Comparison of ENCODE assay signal across 14 cellular contexts in genomic region chr9:97852001-97852398, GRCh38. TPM values are rescaled to one million over a fixed set of nuclear protein-coding genes. Genes with fewer than 3 reads are reported as not detected.
DNase-seq lines count a peak whose midpoint lies in the region; ATAC-seq and TF ChIP-seq lines count a peak whose summit lies in the region.
"Had no signal": no experiment of that assay in that cellular context is flagged by ENCODE, and none has a peak within 500 bp of the region (broad histone marks: within the 10 kb centered on the region; RNA-seq: fewer than 3 reads in every experiment).

No MANE protein-coding gene starts in this region.

- peaks cover 100% of the 10 kb centered on the region for H3K27me3 ChIP-seq in HUES64 (ENCODE audit: insufficient read depth, low read length)
- H3K27me3 ChIP-seq in esophagus squamous epithelium, result peaks cover 8 to 100% (median 19%) of the 10 kb centered on the region in 4 donors

- H3K4me3 Mint-ChIP-seq in activated CD4-positive, alpha-beta T cell treated with anti-CD3 and anti-CD28 coated beads for 36 hours, result peak overlapping the region; percentile 18
- no peak overlapping the region for H3K4me3 Mint-ChIP-seq in osteocyte (ENCODE audit: unreplicated experiment)

- H3K36me3 Mint-ChIP-seq in activated CD4-positive, alpha-beta T cell treated with anti-CD3 and anti-CD28 coated beads for 36 hours (ENCODE audit: low read depth), result no peaks in the 10 kb centered on the region
- no peaks in the 10 kb centered on the region for H3K36me3 Mint-ChIP-seq in osteocyte (ENCODE audit: unreplicated experiment)
- H3K36me3 Mint-ChIP-seq: activated naive CD8-positive, alpha-beta T cell treated with anti-CD3 and anti-CD28 coated beads for 36 hours had no signal

- no peak overlapping the region for H3K27ac ChIP-seq in HUES64 (ENCODE audit: low read depth, low read length)
- H3K27ac ChIP-seq in esophagus squamous epithelium, result peak overlapping the region; percentile 9 to 84 (median 50)
- H3K27ac ChIP-seq: pancreas, tibial nerve had no signal

- no peak for ATAC-seq in activated CD4-positive, alpha-beta T cell treated with anti-CD3 and anti-CD28 coated beads for 36 hours

- under 1% methylated on average over 23 of the region's 24 CpGs for WGBS in HUES64
- WGBS in esophagus squamous epithelium, 2 donors, result 0% methylated on average over 9 of the region's 24 CpGs; no CpG with 5 or more reads in 1 of the 2 donors

- peaks cover 20% of the 10 kb centered on the region for H3K4me1 Mint-ChIP-seq in activated CD4-positive, alpha-beta T cell treated with anti-CD3 and anti-CD28 coated beads for 36 hours
- peaks cover 13% of the 10 kb centered on the region for H3K4me1 Mint-ChIP-seq in osteocyte (ENCODE audit: unreplicated experiment)

- H3K4me1 ChIP-seq in HUES64 (ENCODE audit: insufficient read depth, low read length), result peaks cover 5% of the 10 kb centered on the region
- H3K4me1 ChIP-seq in esophagus squamous epithelium, result peaks cover 30 to 76% (median 31%) of the 10 kb centered on the region in 3 donors

- POLR2A ChIA-PET in activated CD4-positive, alpha-beta T cell treated with anti-CD3 and anti-CD28 coated beads for 36 hours (lab: Charles Lee), result no interaction called here

- no peak for TF ChIP-seq CTCF in esophagus squamous epithelium (IDR thresholded peaks at IDR 0.05)
- TF ChIP-seq CTCF in osteocyte (IDR thresholded peaks at IDR 0.05), result no peak

- no peaks in the 10 kb centered on the region for H3K9me3 Mint-ChIP-seq in activated CD4-positive, alpha-beta T cell treated with anti-CD3 and anti-CD28 coated beads for 36 hours (ENCODE audit: low read depth)
- no peaks in the 10 kb centered on the region for H3K9me3 Mint-ChIP-seq in osteocyte (ENCODE audit: unreplicated experiment)
- H3K9me3 Mint-ChIP-seq: activated naive CD8-positive, alpha-beta T cell treated with anti-CD3 and anti-CD28 coated beads for 36 hours had no signal

- no peak overlapping the region for H3K9ac ChIP-seq in HUES64 (ENCODE audit: low read depth, low read length)

- no peaks in the 10 kb centered on the region for H3K9me3 ChIP-seq in HUES64 (ENCODE audit: insufficient read depth, low read depth, low read length)
- no peaks in the 10 kb centered on the region for H3K9me3 ChIP-seq in esophagus squamous epithelium
- H3K9me3 ChIP-seq: pancreas, tibial nerve had no signal

- CTCF ChIA-PET in activated CD4-positive, alpha-beta T cell treated with anti-CD3 and anti-CD28 coated beads for 36 hours (lab: Charles Lee), result no interaction called here

- DNase-seq in activated CD4-positive, alpha-beta T cell treated with anti-CD3 and anti-CD28 coated beads for 36 hours, result no peak
- no peak for DNase-seq in activated CD4-positive, alpha-beta T cell treated with anti-CD3 and anti-CD28 coated beads, Interleukin-2, amount 50 U/mL, for 4 hours
- no peak for DNase-seq in esophagus squamous epithelium (lab: John Stamatoyannopoulos, UW)
- peak; percentile 80 for DNase-seq in osteocyte (ENCODE audit: extremely low spot score, unreplicated experiment)
- no peak for DNase-seq in RKO (ENCODE audit: low spot score)
- no peak for DNase-seq in NCI-H2107 (lab: John Stamatoyannopoulos, UW)
- DNase-seq in T1000 (lab: John Stamatoyannopoulos, UW), result no peak
- DNase-seq: activated naive CD8-positive, alpha-beta T cell treated with anti-CD3 and anti-CD28 coated beads for 36 hours; erythroblast; pancreas had no signal

- peaks cover 75% of the 10 kb centered on the region for H3K27me3 Mint-ChIP-seq in activated CD4-positive, alpha-beta T cell treated with anti-CD3 and anti-CD28 coated beads for 36 hours
- H3K27me3 Mint-ChIP-seq in osteocyte (ENCODE audit: unreplicated experiment), result peaks cover 79% of the 10 kb centered on the region

- H3K27ac Mint-ChIP-seq in activated CD4-positive, alpha-beta T cell treated with anti-CD3 and anti-CD28 coated beads for 36 hours, result no peak overlapping the region
- H3K27ac Mint-ChIP-seq in osteocyte (ENCODE audit: unreplicated experiment), result no peak overlapping the region
- H3K27ac Mint-ChIP-seq: activated naive CD8-positive, alpha-beta T cell treated with anti-CD3 and anti-CD28 coated beads for 36 hours had no signal

- no peak for TF ChIP-seq POLR2A in esophagus squamous epithelium (IDR thresholded peaks at IDR 0.05)

- no peaks in the 10 kb centered on the region for H3K36me3 ChIP-seq in HUES64 (ENCODE audit: insufficient read depth, low read length)
- H3K36me3 ChIP-seq in esophagus squamous epithelium, result no peaks in the 10 kb centered on the region
- H3K36me3 ChIP-seq: pancreas, tibial nerve had no signal

- intact Hi-C loops in activated CD4-positive, alpha-beta T cell treated with anti-CD3 and anti-CD28 coated beads for 36 hours (cut with DNase I, micrococcal nuclease), result loop anchor here (2.0 to 5.0 kb wide), 3 partner anchors 50 to 350 kb away; partner anchors contain the start of gene TMOD1 (in 1 of the 2)
- intact Hi-C loops in esophagus squamous epithelium (cut with DNase I), result no loop called here

- peak overlapping the region; percentile 43; the same call in 1 of the 2 replicates for H3K4me3 ChIP-seq in HUES64 (ENCODE audit: low read length)
- H3K4me3 ChIP-seq in esophagus squamous epithelium, result peak overlapping the region; percentile 56 to 71 (median 67)
- H3K4me3 ChIP-seq: lung, tibial nerve had no signal

RNA-seq across cellular contexts. Expression of gene FOXE1, which starts 1.0 kb away (rescaled TPM):
- total RNA-seq in activated CD4-positive, alpha-beta T cell treated with anti-CD3 and anti-CD28 coated beads for 36 hours, result under 1 TPM; 0.07 TPM
- not detected for polyA plus RNA-seq in HUES64 (2013, experiment 1 of 2)
- polyA plus RNA-seq in HUES64 (2013, experiment 2 of 2), result not detected
- total RNA-seq in esophagus squamous epithelium (10 to 100 TPM in 3 of 4 donors, 1 to 10 TPM in 1; 7.1 to 17.4 (median 12.4) TPM), osteocyte (not detected in 2 replicates)
- total RNA-seq: activated naive CD8-positive, alpha-beta T cell treated with anti-CD3 and anti-CD28 coated beads for 36 hours; chondrocyte; tibial nerve had no signal
